ENCODE assay signal across 8 cellular contexts in the genomic region with DNA sequence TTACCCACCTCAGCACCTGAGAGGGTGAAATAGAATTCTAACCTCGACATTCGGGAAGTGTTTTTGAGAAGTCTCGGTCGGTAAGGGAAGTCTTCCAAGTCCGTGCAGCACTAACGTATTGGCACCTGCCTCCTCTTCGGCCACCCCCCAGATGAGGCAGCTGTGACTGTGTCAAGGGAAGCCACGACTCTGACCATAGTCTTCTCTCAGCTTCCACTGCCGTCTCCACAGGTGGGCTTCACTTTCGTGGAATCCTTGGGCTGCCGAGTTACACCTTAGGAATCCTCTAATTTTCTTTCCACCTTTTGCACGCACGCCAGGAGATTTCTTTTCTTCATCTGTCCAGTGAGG. TPM values are rescaled to one million over a fixed set of nuclear protein-coding genes. Genes with fewer than 3 reads are reported as not detected.
A peak's percentile ranks its signal among the peaks of the same experiment; 100 is the strongest.
DNase-seq lines count a peak whose midpoint lies in the region; ATAC-seq, FAIRE-seq and TF ChIP-seq lines count a peak whose summit lies in the region.

No MANE protein-coding gene starts in this region.

- peaks cover 15% of the 10 kb centered on the region for H3K4me1 Mint-ChIP-seq in activated naive CD4-positive, alpha-beta T cell treated with anti-CD3 and anti-CD28 coated beads for 36 hours (ENCODE audit: low read depth)
- H3K4me1 Mint-ChIP-seq in activated T-helper 2 cell treated with anti-CD3 and anti-CD28 coated beads, Interferon-gamma antibody, Interleukin-2, Interleukin-4, amounts not matched to agents 10 μg/mL and 5 μg/mL and 100 μg/mL, durations not matched to agents 14 hours and 24 hours and 36 hours (ENCODE audit: low read depth) = peaks cover 25% of the 10 kb centered on the region

- no peak for DNase-seq in activated naive CD4-positive, alpha-beta T cell treated with anti-CD3 and anti-CD28 coated beads for 36 hours
- DNase-seq in activated naive CD4-positive, alpha-beta T cell (lab: John Stamatoyannopoulos, UW) = no peak
- no peak for DNase-seq in activated T-helper 2 cell treated with anti-CD3 and anti-CD28 coated beads, Interferon-gamma antibody, Interleukin-2, Interleukin-4, amounts not matched to agents 10 μg/mL and 5 μg/mL and 100 μg/mL, durations not matched to agents 14 hours and 24 hours and 36 hours (ENCODE audit: low spot score)
- DNase-seq in hepatocyte (ENCODE audit: low spot score) (peak; percentile 28), small intestine (peak; percentile 48), Kasumi-1 (lab: John Stamatoyannopoulos, UW) (no peak)

- peaks cover 12% of the 10 kb centered on the region for H3K79me2 ChIP-seq in hepatocyte

- no peak for FAIRE-seq in small intestine (lab: Jason Lieb, UNC)

- CTCF ChIA-PET in activated naive CD4-positive, alpha-beta T cell treated with anti-CD3 and anti-CD28 coated beads for 36 hours (lab: Charles Lee) = interaction anchor here (0.6 to 2.6 kb wide), 4 partner anchors 9 to 100 kb away, joined by 3 to 9 read pairs (median 4); no protein-coding TSS in a partner anchor

- H3K36me3 ChIP-seq in hepatocyte (replicated peaks; ENCODE audit: insufficient read depth, low read depth) (no peaks in the 10 kb centered on the region), small intestine (ENCODE audit: control insufficient read depth in 2 of 2, insufficient read depth in 2 of 2, low read length in 2 of 2) (peaks cover 5 to 9% of the 10 kb centered on the region in 2 donors)

- H3K9me3 ChIP-seq in hepatocyte (ENCODE audit: low read depth) (no peaks in the 10 kb centered on the region), small intestine (ENCODE audit: control insufficient read depth, low read depth) (no peaks in the 10 kb centered on the region)

- no peak for TF ChIP-seq POLR2A in GM18505 (IDR thresholded peaks at IDR 0.05; ENCODE audit: borderline replicate concordance, extremely low read depth, insufficient read depth, insufficient read length)

- H3K4me3 Mint-ChIP-seq in activated naive CD4-positive, alpha-beta T cell treated with anti-CD3 and anti-CD28 coated beads for 36 hours = peak overlapping the region; percentile 93
- peak overlapping the region; percentile 92 for H3K4me3 Mint-ChIP-seq in activated T-helper 2 cell treated with anti-CD3 and anti-CD28 coated beads, Interferon-gamma antibody, Interleukin-2, Interleukin-4, amounts not matched to agents 10 μg/mL and 5 μg/mL and 100 μg/mL, durations not matched to agents 14 hours and 24 hours and 36 hours (ENCODE audit: low read depth)

- 5% methylated on average over 13 of the region's 13 CpGs for WGBS in hepatocyte (ENCODE audit: low lambda C conversion rate, missing lambda C conversion rate)
- 1 to 4% (median 1%) methylated on average over 13 of the region's 13 CpGs for WGBS in small intestine, 3 donors

- intact Hi-C loops in activated naive CD4-positive, alpha-beta T cell treated with anti-CD3 and anti-CD28 coated beads for 36 hours (cut with micrococcal nuclease) = loop anchor here (5.0 to 10.0 kb wide), 2 partner anchors 64 to 911 kb away; partner anchors contain the start of genes GANC and TMEM87A
- intact Hi-C loops in activated T-helper 2 cell treated with anti-CD3 and anti-CD28 coated beads, Interferon-gamma antibody, Interleukin-2, Interleukin-4, amounts not matched to agents 10 μg/mL and 5 μg/mL and 100 μg/mL, durations not matched to agents 14 hours and 24 hours and 36 hours (cut with micrococcal nuclease) = loop anchor here (5.0 kb wide), 2 partner anchors 54 to 79 kb away; partner anchors contain the start of genes TMEM62 and UBR1

- H3K4me3 ChIP-seq in hepatocyte (peak overlapping the region; percentile 94), small intestine (ENCODE audit: low read depth in 1 of 2, low read length in 2 of 2) (peak overlapping the region; percentile 66 to 77)

- ATAC-seq in HG03342 (IDR thresholded peaks at IDR 0.05; ENCODE audit: unreplicated experiment) = peak; percentile 20
- no peak for ATAC-seq in GM18505 (IDR thresholded peaks at IDR 0.05; ENCODE audit: unreplicated experiment)

- H3K27ac Mint-ChIP-seq in activated naive CD4-positive, alpha-beta T cell treated with anti-CD3 and anti-CD28 coated beads for 36 hours = peak overlapping the region; percentile 91
- peak overlapping the region; percentile 92 for H3K27ac Mint-ChIP-seq in activated T-helper 2 cell treated with anti-CD3 and anti-CD28 coated beads, Interferon-gamma antibody, Interleukin-2, Interleukin-4, amounts not matched to agents 10 μg/mL and 5 μg/mL and 100 μg/mL, durations not matched to agents 14 hours and 24 hours and 36 hours

- peaks cover 11% of the 10 kb centered on the region for H3K4me1 ChIP-seq in hepatocyte (ENCODE audit: insufficient read depth)
- peaks cover 0 to 2% of the 10 kb centered on the region in 2 donors for H3K4me1 ChIP-seq in small intestine (ENCODE audit: control insufficient read depth in 2 of 2, insufficient read depth in 1 of 2, low read depth in 1 of 2, low read length in 1 of 2)

- H4K20me1 ChIP-seq in hepatocyte (ENCODE audit: insufficient read depth, poor library complexity, severe bottlenecking) = no peaks in the 10 kb centered on the region

- H2AFZ ChIP-seq in hepatocyte = peak overlapping the region; percentile 100

- H3K27ac ChIP-seq in hepatocyte = peak overlapping the region; percentile 96
- peak overlapping the region; percentile 84 to 97 for H3K27ac ChIP-seq in small intestine (ENCODE audit: low read depth in 1 of 2, low read length in 1 of 2)

- no peaks in the 10 kb centered on the region for H3K9me2 ChIP-seq in hepatocyte (replicated peaks; ENCODE audit: insufficient read depth)

- peaks cover 4% of the 10 kb centered on the region for H3K36me3 Mint-ChIP-seq in activated naive CD4-positive, alpha-beta T cell treated with anti-CD3 and anti-CD28 coated beads for 36 hours (ENCODE audit: low read depth)
- peaks cover 54% of the 10 kb centered on the region for H3K36me3 Mint-ChIP-seq in activated T-helper 2 cell treated with anti-CD3 and anti-CD28 coated beads, Interferon-gamma antibody, Interleukin-2, Interleukin-4, amounts not matched to agents 10 μg/mL and 5 μg/mL and 100 μg/mL, durations not matched to agents 14 hours and 24 hours and 36 hours (ENCODE audit: low read depth)

- H3K4me2 ChIP-seq in hepatocyte = peak overlapping the region; percentile 93

- no peaks in the 10 kb centered on the region for H3K9me3 Mint-ChIP-seq in activated naive CD4-positive, alpha-beta T cell treated with anti-CD3 and anti-CD28 coated beads for 36 hours
- H3K9me3 Mint-ChIP-seq in activated T-helper 2 cell treated with anti-CD3 and anti-CD28 coated beads, Interferon-gamma antibody, Interleukin-2, Interleukin-4, amounts not matched to agents 10 μg/mL and 5 μg/mL and 100 μg/mL, durations not matched to agents 14 hours and 24 hours and 36 hours = no peaks in the 10 kb centered on the region

- TF ChIP-seq CTCF in hepatocyte (IDR thresholded peaks at IDR 0.05; ENCODE audit: poor library complexity) = no peak

- no peaks in the 10 kb centered on the region for H3K27me3 Mint-ChIP-seq in activated naive CD4-positive, alpha-beta T cell treated with anti-CD3 and anti-CD28 coated beads for 36 hours (ENCODE audit: low read depth)
- no peaks in the 10 kb centered on the region for H3K27me3 Mint-ChIP-seq in activated T-helper 2 cell treated with anti-CD3 and anti-CD28 coated beads, Interferon-gamma antibody, Interleukin-2, Interleukin-4, amounts not matched to agents 10 μg/mL and 5 μg/mL and 100 μg/mL, durations not matched to agents 14 hours and 24 hours and 36 hours (ENCODE audit: low read depth)

- H3K27me3 ChIP-seq in hepatocyte (no peaks in the 10 kb centered on the region), small intestine (ENCODE audit: control insufficient read depth in 2 of 2, insufficient read depth in 2 of 2, low read length in 2 of 2) (no peaks in the 10 kb centered on the region)

RNA-seq across cellular contexts. Expression of gene CCNDBP1, which starts 0.8 kb away (rescaled TPM):
- 10 to 100 TPM; 54.6 to 62.1 TPM for total RNA-seq in activated naive CD4-positive, alpha-beta T cell treated with anti-CD3 and anti-CD28 coated beads for 36 hours
- total RNA-seq in activated T-helper 2 cell treated with anti-CD3 and anti-CD28 coated beads, Interferon-gamma antibody, Interleukin-2, Interleukin-4, amounts not matched to agents 10 μg/mL and 5 μg/mL and 100 μg/mL, durations not matched to agents 14 hours and 24 hours and 36 hours = 62.9 and 68.1 TPM in 2 replicates
- total RNA-seq in hepatocyte = 56.7 and 60.3 TPM in 2 replicates
- polyA plus RNA-seq in hepatocyte (53.2 and 53.5 TPM in 2 replicates), small intestine (10 to 100 TPM; 43.3 to 98.0 (median 81.9) TPM)

RNA-seq across cellular contexts. Expression of gene EPB42, which starts 34.8 kb away (rescaled TPM):
- total RNA-seq in activated naive CD4-positive, alpha-beta T cell treated with anti-CD3 and anti-CD28 coated beads for 36 hours = not detected
- not detected in 2 replicates for total RNA-seq in activated T-helper 2 cell treated with anti-CD3 and anti-CD28 coated beads, Interferon-gamma antibody, Interleukin-2, Interleukin-4, amounts not matched to agents 10 μg/mL and 5 μg/mL and 100 μg/mL, durations not matched to agents 14 hours and 24 hours and 36 hours
- total RNA-seq in hepatocyte = 0.24 and 1.00 TPM in 2 replicates
- polyA plus RNA-seq in hepatocyte = 0.47 and 0.57 TPM in 2 replicates
- polyA plus RNA-seq in small intestine = not detected

RNA-seq across cellular contexts. Expression of gene TMEM62, which starts 52.6 kb away (rescaled TPM):
- total RNA-seq in activated naive CD4-positive, alpha-beta T cell treated with anti-CD3 and anti-CD28 coated beads for 36 hours = 1 to 10 TPM; 5.8 to 6.6 TPM
- total RNA-seq in activated T-helper 2 cell treated with anti-CD3 and anti-CD28 coated beads, Interferon-gamma antibody, Interleukin-2, Interleukin-4, amounts not matched to agents 10 μg/mL and 5 μg/mL and 100 μg/mL, durations not matched to agents 14 hours and 24 hours and 36 hours = 16.1 and 19.7 TPM in 2 replicates
- total RNA-seq in hepatocyte = 25.7 and 34.0 TPM in 2 replicates
- polyA plus RNA-seq in hepatocyte = 14.4 and 17.3 TPM in 2 replicates
- 10 to 100 TPM; 21.3 to 34.0 (median 26.5) TPM for polyA plus RNA-seq in small intestine

Comparison
In these comparisons a context has a peak if more than half of its experiments do, and no peak if none do; other contexts are left out.
1. DNase-seq: peak in hepatocyte (single experiment) and small intestine (single experiment); none in activated naive CD4-positive, alpha-beta T cell treated with anti-CD3 and anti-CD28 coated beads for 36 hours (single experiment), activated naive CD4-positive, alpha-beta T cell (0 of 4), activated T-helper 2 cell treated with anti-CD3 and anti-CD28 coated beads, Interferon-gamma antibody, Interleukin-2, Interleukin-4, amounts not matched to agents 10 μg/mL and 5 μg/mL and 100 μg/mL, durations not matched to agents 14 hours and 24 hours and 36 hours (single experiment) and Kasumi-1 (0 of 2).